8 cellular contexts compared by ENCODE assay signal in genomic region chr19:48489608-48490216, GRCh38. TPM values are rescaled to one million over a fixed set of nuclear protein-coding genes. Genes with fewer than 3 reads are reported as not detected.
DNase-seq lines count a peak whose midpoint lies in the region; ATAC-seq and TF ChIP-seq lines count a peak whose summit lies in the region.

No MANE protein-coding gene starts in this region.

- peaks cover 29% of the 10 kb centered on the region for H3K4me1 Mint-ChIP-seq in mesothelial cell of epicardium

- no peaks in the 10 kb centered on the region; the same call in 1 of the 2 replicates for H3K36me3 ChIP-seq in H7 (replicated peaks; ENCODE audit: control insufficient read depth, insufficient read depth, low read length)

- H3K4me3 ChIP-seq in H7 (ENCODE audit: insufficient read depth, low read depth, low read length) (no peak overlapping the region), dorsolateral prefrontal cortex (no peak overlapping the region)

- H3K27me3 Mint-ChIP-seq in mesothelial cell of epicardium (ENCODE audit: low read depth), result peaks cover 7% of the 10 kb centered on the region

- H3K27ac ChIP-seq in dorsolateral prefrontal cortex, result no peak overlapping the region

- H3K4me3 Mint-ChIP-seq in mesothelial cell of epicardium, result peak overlapping the region; percentile 13

- peaks cover 2% of the 10 kb centered on the region for H3K36me3 Mint-ChIP-seq in mesothelial cell of epicardium

- H3K27ac Mint-ChIP-seq in mesothelial cell of epicardium, result no peak overlapping the region

- H3K27me3 ChIP-seq in H7 (ENCODE audit: control insufficient read depth, insufficient read depth, low read length) (peaks cover 20% of the 10 kb centered on the region), dorsolateral prefrontal cortex (no peaks in the 10 kb centered on the region)

- no peaks in the 10 kb centered on the region for H3K9me3 Mint-ChIP-seq in mesothelial cell of epicardium

- no peak for ATAC-seq in HG02610 (IDR thresholded peaks at IDR 0.05; ENCODE audit: unreplicated experiment)

- DNase-seq in CD1c-positive myeloid dendritic cell (ENCODE audit: extremely low spot score), result peak; percentile 79
- peak; percentile 96 for DNase-seq in H7
- peak; percentile 73 for DNase-seq in NCI-H510A treated with DMSO at 0.1 percent for 48 hours (lab: John Stamatoyannopoulos, UW)
- DNase-seq in activated CD4-positive, alpha-beta T cell treated with anti-CD3 and anti-CD28 coated beads, Interleukin-2, amount 50 U/mL, for 1 hour, result peak; percentile 79
- peak in 6 of 10 donors; percentile 56 to 78 (median 62) for DNase-seq in dorsolateral prefrontal cortex
- peak; percentile 66 to 90 for DNase-seq in mesothelial cell of epicardium (ENCODE audit: low spot score in 2 of 2, unreplicated experiment in 2 of 2)
- DNase-seq in stimulated activated CD8-positive, alpha-beta memory T cell treated with anti-CD3 and anti-CD28 coated beads, Interleukin-7, amount 100 ng/mL, for 24 hours (ENCODE audit: low read depth), result peak; percentile 77

- TF ChIP-seq CTCF in dorsolateral prefrontal cortex (IDR thresholded peaks at IDR 0.05 in 54 of 56, conservative IDR thresholded peaks at IDR 0.05 in 2 of 56; ENCODE audit: low read depth in 1 of 56, partially characterized antibody in 56 of 56) (peak; percentile 65 to 93 (median 85)), mesothelial cell of epicardium (IDR thresholded peaks at IDR 0.05; ENCODE audit: unreplicated experiment) (peak; percentile 87)

- intact Hi-C loops in dorsolateral prefrontal cortex (cut with DNase I), result loop anchor here (2.0 to 5.0 kb wide), 2 partner anchors 93 to 95 kb away; no protein-coding TSS in a partner anchor

RNA-seq across cellular contexts. Expression of gene CYTH2, which starts 20.5 kb away (rescaled TPM):
- 42.9 and 51.3 TPM in 2 replicates for total RNA-seq in H7 (2014; rRNA removed; shearing (Covaris generic))
- 10 to 100 TPM; 40.0 to 85.5 (median 64.9) TPM for total RNA-seq in dorsolateral prefrontal cortex
- 184 to 196 TPM (median 190 TPM) in 3 replicates for total RNA-seq in mesothelial cell of epicardium

RNA-seq across cellular contexts. Expression of gene LMTK3, which starts 21.9 kb away (rescaled TPM):
- total RNA-seq in H7 (2014; rRNA removed; shearing (Covaris generic)), result 3.0 and 3.6 TPM in 2 replicates
- total RNA-seq in dorsolateral prefrontal cortex, result 100 to 1,000 TPM in 62 of 120 experiments, 10 to 100 TPM in 58; 47.3 to 143 (median 101) TPM
- total RNA-seq in mesothelial cell of epicardium, result 19.4 to 21.3 TPM (median 20.4 TPM) in 3 replicates

RNA-seq across cellular contexts. Expression of gene KCNJ14, which starts 34.3 kb away (rescaled TPM):
- total RNA-seq in H7 (2014; rRNA removed; shearing (Covaris generic)), result 0.21 and 0.70 TPM in 2 replicates
- 1 to 10 TPM; 1.2 to 5.3 (median 2.1) TPM for total RNA-seq in dorsolateral prefrontal cortex
- total RNA-seq in mesothelial cell of epicardium, result 2.7 to 2.8 TPM (median 2.8 TPM) in 3 replicates

RNA-seq across cellular contexts. Expression of gene GRWD1, which starts 43.9 kb away (rescaled TPM):
- 80.6 and 97.8 TPM in 2 replicates for total RNA-seq in H7 (2014; rRNA removed; shearing (Covaris generic))
- total RNA-seq in dorsolateral prefrontal cortex (10 to 100 TPM; 14.2 to 29.9 (median 20.2) TPM), mesothelial cell of epicardium (34.0 to 36.5 TPM (median 36.2 TPM) in 3 replicates)
